ENCODE assay signal across 1 cellular context in the genomic region with DNA sequence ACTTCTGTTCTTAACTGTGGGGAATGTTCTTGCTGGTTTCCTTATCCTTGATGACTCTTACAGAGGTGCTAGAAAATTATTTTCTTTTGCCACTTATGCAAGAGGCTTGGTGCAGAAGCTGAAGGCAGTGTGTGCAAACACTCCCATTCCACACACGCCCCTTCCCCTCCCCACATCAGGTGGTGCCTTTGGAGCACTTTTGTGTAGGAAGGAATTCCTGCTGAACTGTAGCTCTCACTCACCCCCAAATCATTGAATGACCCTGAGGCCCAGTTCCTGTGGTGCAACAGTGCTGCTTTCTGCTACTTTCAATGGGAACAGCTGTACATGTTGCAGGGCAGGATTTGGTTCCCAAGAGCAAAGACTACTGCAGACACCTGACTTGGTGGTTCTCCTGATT.
TF ChIP-seq lines count a peak whose summit lies in the region.

No MANE protein-coding gene starts in this region.

TF ChIP-seq in H1, 55 proteins besides CTCF, POLR2A, EP300 and RAD21:
- TF ChIP-seq CBX8 (IDR thresholded peaks at IDR 0.05; ENCODE audit: borderline replicate concordance, low read depth, low read length) (no peak), CTBP2 (IDR thresholded peaks at IDR 0.05; ENCODE audit: borderline replicate concordance, insufficient read depth, insufficient read length, low read length) (no peak), TBP (IDR thresholded peaks at IDR 0.05; ENCODE audit: low read depth, low read length) (no peak), TCF12 (IDR thresholded peaks at IDR 0.05; ENCODE audit: low read depth, low read length) (no peak), SUZ12 (IDR thresholded peaks at IDR 0.05; ENCODE audit: low read length) (no peak), TAF1 (IDR thresholded peaks at IDR 0.05; ENCODE audit: low read depth, low read length) (no peak), SP4 (IDR thresholded peaks at IDR 0.05; ENCODE audit: low read length) (no peak), RXRA (IDR thresholded peaks at IDR 0.05; ENCODE audit: insufficient read depth, low read depth, low read length) (no peak), HDAC2 (IDR thresholded peaks at IDR 0.05; ENCODE audit: borderline replicate concordance in 1 of 2, low read depth in 2 of 2, low read length in 2 of 2) (no peak), KDM5A (IDR thresholded peaks at IDR 0.05; ENCODE audit: low read length) (no peak), KDM4A (IDR thresholded peaks at IDR 0.05; ENCODE audit: low read depth, low read length, severe bottlenecking) (no peak), CBX5 (IDR thresholded peaks at IDR 0.05; ENCODE audit: low read depth, low read length) (no peak), EZH2 (IDR thresholded peaks at IDR 0.05; ENCODE audit: low read depth, low read length, severe bottlenecking) (no peak), SAP30 (IDR thresholded peaks at IDR 0.05; ENCODE audit: insufficient read depth, insufficient replicate concordance, low read length) (no peak)
- TF ChIP-seq, protein P1, sequence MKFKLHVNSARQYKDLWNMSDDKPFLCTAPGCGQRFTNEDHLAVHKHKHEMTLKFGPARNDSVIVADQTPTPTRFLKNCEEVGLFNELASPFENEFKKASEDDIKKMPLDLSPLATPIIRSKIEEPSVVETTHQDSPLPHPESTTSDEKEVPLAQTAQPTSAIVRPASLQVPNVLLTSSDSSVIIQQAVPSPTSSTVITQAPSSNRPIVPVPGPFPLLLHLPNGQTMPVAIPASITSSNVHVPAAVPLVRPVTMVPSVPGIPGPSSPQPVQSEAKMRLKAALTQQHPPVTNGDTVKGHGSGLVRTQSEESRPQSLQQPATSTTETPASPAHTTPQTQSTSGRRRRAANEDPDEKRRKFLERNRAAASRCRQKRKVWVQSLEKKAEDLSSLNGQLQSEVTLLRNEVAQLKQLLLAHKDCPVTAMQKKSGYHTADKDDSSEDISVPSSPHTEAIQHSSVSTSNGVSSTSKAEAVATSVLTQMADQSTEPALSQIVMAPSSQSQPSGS (IDR thresholded peaks at IDR 0.05; ENCODE audit: low read length): no peak
- TF ChIP-seq, protein P2, sequence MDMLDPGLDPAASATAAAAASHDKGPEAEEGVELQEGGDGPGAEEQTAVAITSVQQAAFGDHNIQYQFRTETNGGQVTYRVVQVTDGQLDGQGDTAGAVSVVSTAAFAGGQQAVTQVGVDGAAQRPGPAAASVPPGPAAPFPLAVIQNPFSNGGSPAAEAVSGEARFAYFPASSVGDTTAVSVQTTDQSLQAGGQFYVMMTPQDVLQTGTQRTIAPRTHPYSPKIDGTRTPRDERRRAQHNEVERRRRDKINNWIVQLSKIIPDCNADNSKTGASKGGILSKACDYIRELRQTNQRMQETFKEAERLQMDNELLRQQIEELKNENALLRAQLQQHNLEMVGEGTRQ (IDR thresholded peaks at IDR 0.05; ENCODE audit: low read length): no peak
